ENCODE assay signal across 30 cellular contexts in the genomic region with DNA sequence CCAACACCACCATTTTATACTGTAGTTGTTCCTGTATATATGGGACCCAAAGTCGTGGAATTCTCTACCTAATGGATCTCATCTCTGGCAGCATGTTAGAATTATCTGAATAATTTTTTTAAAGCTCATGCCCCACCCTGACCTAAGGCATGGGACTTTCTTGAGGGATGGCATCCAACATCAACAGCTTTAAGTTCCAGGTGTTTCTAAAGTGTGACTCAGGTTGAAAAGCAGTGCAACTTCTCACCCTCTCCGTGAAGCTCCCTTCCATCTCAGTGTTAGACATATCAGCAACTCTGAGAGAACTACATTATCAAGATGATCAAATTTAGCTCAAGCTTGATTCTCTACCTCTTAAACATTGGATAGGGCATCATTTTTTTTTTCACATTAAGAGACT.
"Had no signal": no experiment of that assay in that cellular context is flagged by ENCODE, and none has a peak within 500 bp of the region (broad histone marks: within the 10 kb centered on the region; RNA-seq: fewer than 3 reads in every experiment).

No MANE protein-coding gene starts in this region.

- H3K4me1 Mint-ChIP-seq: natural killer cell; stimulated activated naive CD8-positive, alpha-beta T cell treated with anti-CD3 and anti-CD28 coated beads, Interleukin-15, amount 100 ng/mL, for 72 hours had no signal

- H3K36me3 Mint-ChIP-seq: natural killer cell had no signal

- ATAC-seq: effector memory CD8-positive, alpha-beta T cell; heart right ventricle; left colon; left ventricle myocardium superior; lower lobe of right lung; natural killer cell; pancreas; right lobe of liver; stimulated activated naive CD8-positive, alpha-beta T cell treated with anti-CD3 and anti-CD28 coated beads, Interleukin-15, amount 100 ng/mL, for 72 hours had no signal

- FAIRE-seq: endometrium, islet of Langerhans, pancreas, urothelium cell line had no signal

- H3K9me3 ChIP-seq: lower lobe of right lung, pancreas, right lobe of liver, testis had no signal

- DNase-seq: cerebellar nuclear complex; cortex of kidney; effector memory CD8-positive, alpha-beta T cell; foreskin melanocyte; glutamatergic neuron; heart right ventricle; hippocampal formation; kidney glomerular epithelial cell; left colon; left ventricle myocardium superior; lower lobe of right lung; natural killer cell; occipital lobe; pancreas; right lobe of liver; stimulated activated CD4-positive, alpha-beta T cell treated with anti-CD3 and anti-CD28 coated beads, Interleukin-12 subunit alpha, Interleukin-12 subunit beta, amount 100 ng/mL, for 4 hours; stimulated activated CD4-positive, alpha-beta T cell treated with anti-CD3 and anti-CD28 coated beads, Interleukin-1b, Interleukin-23, amount 100 ng/mL, for 48 hours; stimulated activated CD4-positive, alpha-beta T cell treated with anti-CD3 and anti-CD28 coated beads, Interleukin-4, amount 100 ng/mL, for 1 hour; stimulated activated CD8-positive, alpha-beta memory T cell treated with anti-CD3 and anti-CD28 coated beads, Interleukin-4, amount 100 ng/mL, for 48 hours; stimulated activated naive CD4-positive, alpha-beta T cell; stimulated activated naive CD8-positive, alpha-beta T cell treated with anti-CD3 and anti-CD28 coated beads, Interleukin-15, amount 100 ng/mL, for 72 hours; testis; upper lobe of left lung had no signal

- H3K4me3 Mint-ChIP-seq: effector memory CD8-positive, alpha-beta T cell; memory B cell; natural killer cell; stimulated activated naive CD8-positive, alpha-beta T cell treated with anti-CD3 and anti-CD28 coated beads, Interleukin-15, amount 100 ng/mL, for 72 hours had no signal

- H3K36me3 ChIP-seq: esophagus muscularis mucosa, heart right ventricle, lower lobe of right lung, pancreas, right lobe of liver, tibial nerve, upper lobe of left lung had no signal

- H3K27ac ChIP-seq: esophagus muscularis mucosa, heart right ventricle, lower lobe of right lung, pancreas, right lobe of liver, testis, tibial nerve, upper lobe of left lung had no signal

- H3K27ac Mint-ChIP-seq: effector memory CD8-positive, alpha-beta T cell; memory B cell; natural killer cell had no signal

- H3K4me1 ChIP-seq: lower lobe of right lung, pancreas, right lobe of liver, testis, tibial nerve, upper lobe of left lung had no signal

- H3K4me3 ChIP-seq: esophagus muscularis mucosa, heart right ventricle, lower lobe of right lung, pancreas, right lobe of liver, smooth muscle cell, testis, tibial nerve, upper lobe of left lung had no signal

- H3K27me3 ChIP-seq: esophagus muscularis mucosa, pancreas, right lobe of liver, testis, tibial nerve, upper lobe of left lung had no signal

- H3K27me3 Mint-ChIP-seq: stimulated activated naive CD8-positive, alpha-beta T cell treated with anti-CD3 and anti-CD28 coated beads, Interleukin-15, amount 100 ng/mL, for 72 hours had no signal

- H3K4me2 ChIP-seq: smooth muscle cell had no signal
